In the genomic region with DNA sequence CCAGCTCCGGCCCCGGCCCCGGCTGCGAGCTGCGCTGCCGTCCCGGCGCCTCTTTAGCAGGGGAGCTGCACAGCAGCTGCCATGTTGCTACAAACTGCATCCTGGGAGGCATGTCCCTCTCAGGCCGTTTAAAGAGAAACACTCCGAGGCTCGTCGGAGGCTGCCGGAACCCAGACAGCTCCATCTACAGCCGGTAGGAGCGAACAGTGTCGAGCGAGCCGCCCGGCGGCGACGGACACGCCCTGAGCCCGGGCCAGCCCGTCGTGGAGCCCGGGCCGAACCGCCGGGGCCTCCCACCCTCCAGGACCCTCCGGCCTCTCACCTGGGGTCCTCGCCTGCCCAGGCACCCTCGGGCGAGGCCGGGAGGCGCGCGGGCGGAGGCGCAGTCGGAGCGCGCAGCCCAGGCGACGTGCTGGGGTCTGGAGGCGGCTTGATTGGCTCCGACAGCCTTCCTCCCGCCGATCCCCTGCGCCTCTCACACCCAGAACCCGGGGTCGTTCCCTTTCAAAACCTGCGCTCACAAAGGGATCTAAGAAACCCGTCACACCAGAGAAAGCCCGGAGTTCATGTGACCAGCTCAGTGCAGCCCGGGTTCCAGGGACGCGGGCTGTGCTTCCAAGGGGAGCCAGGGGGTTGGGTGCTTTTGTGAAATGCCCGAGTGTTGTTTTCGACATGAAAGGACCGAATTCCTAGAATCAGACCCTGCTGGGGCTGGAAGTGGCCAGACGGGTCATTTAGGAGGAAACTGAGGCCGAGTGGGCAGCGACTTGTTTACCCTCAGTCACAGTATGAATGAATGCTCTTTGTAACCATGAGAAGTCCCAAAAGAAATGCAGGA, we compare ENCODE assay signal across 1 cellular context.
TF ChIP-seq lines count a peak whose summit lies in the region.

A gene (minus strand): TSS at position 570 of the 838 bp plus-strand sequence. CDS start 5,040 bp downstream, outside the sequence.

TF ChIP-seq in HepG2, 621 proteins besides CTCF, POLR2A, EP300 and RAD21 (continued from another document and continues in another):
- TF ChIP-seq, protein P1, sequence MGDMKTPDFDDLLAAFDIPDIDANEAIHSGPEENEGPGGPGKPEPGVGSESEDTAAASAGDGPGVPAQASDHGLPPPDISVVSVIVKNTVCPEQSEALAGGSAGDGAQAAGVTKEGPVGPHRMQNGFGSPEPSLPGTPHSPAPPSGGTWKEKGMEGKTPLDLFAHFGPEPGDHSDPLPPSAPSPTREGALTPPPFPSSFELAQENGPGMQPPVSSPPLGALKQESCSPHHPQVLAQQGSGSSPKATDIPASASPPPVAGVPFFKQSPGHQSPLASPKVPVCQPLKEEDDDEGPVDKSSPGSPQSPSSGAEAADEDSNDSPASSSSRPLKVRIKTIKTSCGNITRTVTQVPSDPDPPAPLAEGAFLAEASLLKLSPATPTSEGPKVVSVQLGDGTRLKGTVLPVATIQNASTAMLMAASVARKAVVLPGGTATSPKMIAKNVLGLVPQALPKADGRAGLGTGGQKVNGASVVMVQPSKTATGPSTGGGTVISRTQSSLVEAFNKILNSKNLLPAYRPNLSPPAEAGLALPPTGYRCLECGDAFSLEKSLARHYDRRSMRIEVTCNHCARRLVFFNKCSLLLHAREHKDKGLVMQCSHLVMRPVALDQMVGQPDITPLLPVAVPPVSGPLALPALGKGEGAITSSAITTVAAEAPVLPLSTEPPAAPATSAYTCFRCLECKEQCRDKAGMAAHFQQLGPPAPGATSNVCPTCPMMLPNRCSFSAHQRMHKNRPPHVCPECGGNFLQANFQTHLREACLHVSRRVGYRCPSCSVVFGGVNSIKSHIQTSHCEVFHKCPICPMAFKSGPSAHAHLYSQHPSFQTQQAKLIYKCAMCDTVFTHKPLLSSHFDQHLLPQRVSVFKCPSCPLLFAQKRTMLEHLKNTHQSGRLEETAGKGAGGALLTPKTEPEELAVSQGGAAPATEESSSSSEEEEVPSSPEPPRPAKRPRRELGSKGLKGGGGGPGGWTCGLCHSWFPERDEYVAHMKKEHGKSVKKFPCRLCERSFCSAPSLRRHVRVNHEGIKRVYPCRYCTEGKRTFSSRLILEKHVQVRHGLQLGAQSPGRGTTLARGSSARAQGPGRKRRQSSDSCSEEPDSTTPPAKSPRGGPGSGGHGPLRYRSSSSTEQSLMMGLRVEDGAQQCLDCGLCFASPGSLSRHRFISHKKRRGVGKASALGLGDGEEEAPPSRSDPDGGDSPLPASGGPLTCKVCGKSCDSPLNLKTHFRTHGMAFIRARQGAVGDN (CRISPR knock-in tag; IDR thresholded peaks at IDR 0.05) = peak; percentile 78
- TF ChIP-seq, protein P2, sequence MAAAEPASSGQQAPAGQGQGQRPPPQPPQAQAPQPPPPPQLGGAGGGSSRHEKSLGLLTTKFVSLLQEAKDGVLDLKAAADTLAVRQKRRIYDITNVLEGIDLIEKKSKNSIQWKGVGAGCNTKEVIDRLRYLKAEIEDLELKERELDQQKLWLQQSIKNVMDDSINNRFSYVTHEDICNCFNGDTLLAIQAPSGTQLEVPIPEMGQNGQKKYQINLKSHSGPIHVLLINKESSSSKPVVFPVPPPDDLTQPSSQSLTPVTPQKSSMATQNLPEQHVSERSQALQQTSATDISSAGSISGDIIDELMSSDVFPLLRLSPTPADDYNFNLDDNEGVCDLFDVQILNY (CRISPR knock-in tag; conservative IDR thresholded peaks at IDR 0.05) = no peak
- peak; percentile 79; the same call in 1 of the 2 replicates for TF ChIP-seq YEATS4 (CRISPR knock-in tag; IDR thresholded peaks at IDR 0.05; ENCODE audit: borderline replicate concordance)
- TF ChIP-seq KLF6 (CRISPR knock-in tag; IDR thresholded peaks at IDR 0.05) = 0 out of 2 replicates have a peak, but pooled peaks have one; percentile 32
- TF ChIP-seq, protein P3, sequence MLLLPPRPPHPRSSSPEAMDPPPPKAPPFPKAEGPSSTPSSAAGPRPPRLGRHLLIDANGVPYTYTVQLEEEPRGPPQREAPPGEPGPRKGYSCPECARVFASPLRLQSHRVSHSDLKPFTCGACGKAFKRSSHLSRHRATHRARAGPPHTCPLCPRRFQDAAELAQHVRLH (CRISPR knock-in tag; IDR thresholded peaks at IDR 0.05; ENCODE audit: borderline replicate concordance, low read depth) = peak; percentile 39; the same call in 1 of the 2 replicates
- TF ChIP-seq SIX4 (CRISPR knock-in tag; IDR thresholded peaks at IDR 0.05) = no peak
- 0 out of 2 replicates have a peak, but pooled peaks have one; percentile 43 for TF ChIP-seq PAX8 (CRISPR knock-in tag; IDR thresholded peaks at IDR 0.05; ENCODE audit: borderline replicate concordance)
- TF ChIP-seq POLR2AphosphoS5 (IDR thresholded peaks at IDR 0.05; ENCODE audit: low read depth, low read length) = peak; percentile 42; the same call in 1 of the 2 replicates
- 0 out of 2 replicates have a peak, but pooled peaks have one; percentile 15 for TF ChIP-seq NCOA2 (CRISPR knock-in tag; IDR thresholded peaks at IDR 0.05)
- TF ChIP-seq, protein P4, sequence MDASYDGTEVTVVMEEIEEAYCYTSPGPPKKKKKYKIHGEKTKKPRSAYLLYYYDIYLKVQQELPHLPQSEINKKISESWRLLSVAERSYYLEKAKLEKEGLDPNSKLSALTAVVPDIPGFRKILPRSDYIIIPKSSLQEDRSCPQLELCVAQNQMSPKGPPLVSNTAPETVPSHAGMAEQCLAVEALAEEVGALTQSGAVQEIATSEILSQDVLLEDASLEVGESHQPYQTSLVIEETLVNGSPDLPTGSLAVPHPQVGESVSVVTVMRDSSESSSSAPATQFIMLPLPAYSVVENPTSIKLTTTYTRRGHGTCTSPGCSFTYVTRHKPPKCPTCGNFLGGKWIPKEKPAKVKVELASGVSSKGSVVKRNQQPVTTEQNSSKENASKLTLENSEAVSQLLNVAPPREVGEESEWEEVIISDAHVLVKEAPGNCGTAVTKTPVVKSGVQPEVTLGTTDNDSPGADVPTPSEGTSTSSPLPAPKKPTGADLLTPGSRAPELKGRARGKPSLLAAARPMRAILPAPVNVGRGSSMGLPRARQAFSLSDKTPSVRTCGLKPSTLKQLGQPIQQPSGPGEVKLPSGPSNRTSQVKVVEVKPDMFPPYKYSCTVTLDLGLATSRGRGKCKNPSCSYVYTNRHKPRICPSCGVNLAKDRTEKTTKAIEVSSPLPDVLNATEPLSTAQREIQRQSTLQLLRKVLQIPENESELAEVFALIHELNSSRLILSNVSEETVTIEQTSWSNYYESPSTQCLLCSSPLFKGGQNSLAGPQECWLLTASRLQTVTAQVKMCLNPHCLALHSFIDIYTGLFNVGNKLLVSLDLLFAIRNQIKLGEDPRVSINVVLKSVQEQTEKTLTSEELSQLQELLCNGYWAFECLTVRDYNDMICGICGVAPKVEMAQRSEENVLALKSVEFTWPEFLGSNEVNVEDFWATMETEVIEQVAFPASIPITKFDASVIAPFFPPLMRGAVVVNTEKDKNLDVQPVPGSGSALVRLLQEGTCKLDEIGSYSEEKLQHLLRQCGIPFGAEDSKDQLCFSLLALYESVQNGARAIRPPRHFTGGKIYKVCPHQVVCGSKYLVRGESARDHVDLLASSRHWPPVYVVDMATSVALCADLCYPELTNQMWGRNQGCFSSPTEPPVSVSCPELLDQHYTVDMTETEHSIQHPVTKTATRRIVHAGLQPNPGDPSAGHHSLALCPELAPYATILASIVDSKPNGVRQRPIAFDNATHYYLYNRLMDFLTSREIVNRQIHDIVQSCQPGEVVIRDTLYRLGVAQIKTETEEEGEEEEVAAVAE (CRISPR knock-in tag; IDR thresholded peaks at IDR 0.05; ENCODE audit: borderline replicate concordance) = 0 out of 2 replicates have a peak, but pooled peaks have one; percentile 19
- TF ChIP-seq, protein P5, sequence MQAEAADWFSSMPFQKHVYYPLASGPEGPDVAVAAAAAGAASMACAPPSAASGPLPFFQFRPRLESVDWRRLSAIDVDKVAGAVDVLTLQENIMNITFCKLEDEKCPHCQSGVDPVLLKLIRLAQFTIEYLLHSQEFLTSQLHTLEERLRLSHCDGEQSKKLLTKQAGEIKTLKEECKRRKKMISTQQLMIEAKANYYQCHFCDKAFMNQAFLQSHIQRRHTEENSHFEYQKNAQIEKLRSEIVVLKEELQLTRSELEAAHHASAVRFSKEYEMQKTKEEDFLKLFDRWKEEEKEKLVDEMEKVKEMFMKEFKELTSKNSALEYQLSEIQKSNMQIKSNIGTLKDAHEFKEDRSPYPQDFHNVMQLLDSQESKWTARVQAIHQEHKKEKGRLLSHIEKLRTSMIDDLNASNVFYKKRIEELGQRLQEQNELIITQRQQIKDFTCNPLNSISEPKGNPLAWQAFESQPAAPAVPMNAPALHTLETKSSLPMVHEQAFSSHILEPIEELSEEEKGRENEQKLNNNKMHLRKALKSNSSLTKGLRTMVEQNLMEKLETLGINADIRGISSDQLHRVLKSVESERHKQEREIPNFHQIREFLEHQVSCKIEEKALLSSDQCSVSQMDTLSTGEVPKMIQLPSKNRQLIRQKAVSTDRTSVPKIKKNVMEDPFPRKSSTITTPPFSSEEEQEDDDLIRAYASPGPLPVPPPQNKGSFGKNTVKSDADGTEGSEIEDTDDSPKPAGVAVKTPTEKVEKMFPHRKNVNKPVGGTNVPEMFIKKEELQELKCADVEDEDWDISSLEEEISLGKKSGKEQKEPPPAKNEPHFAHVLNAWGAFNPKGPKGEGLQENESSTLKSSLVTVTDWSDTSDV (CRISPR knock-in tag; IDR thresholded peaks at IDR 0.05) = 0 out of 2 replicates have a peak, but pooled peaks have one; percentile 39
- TF ChIP-seq, protein P6, sequence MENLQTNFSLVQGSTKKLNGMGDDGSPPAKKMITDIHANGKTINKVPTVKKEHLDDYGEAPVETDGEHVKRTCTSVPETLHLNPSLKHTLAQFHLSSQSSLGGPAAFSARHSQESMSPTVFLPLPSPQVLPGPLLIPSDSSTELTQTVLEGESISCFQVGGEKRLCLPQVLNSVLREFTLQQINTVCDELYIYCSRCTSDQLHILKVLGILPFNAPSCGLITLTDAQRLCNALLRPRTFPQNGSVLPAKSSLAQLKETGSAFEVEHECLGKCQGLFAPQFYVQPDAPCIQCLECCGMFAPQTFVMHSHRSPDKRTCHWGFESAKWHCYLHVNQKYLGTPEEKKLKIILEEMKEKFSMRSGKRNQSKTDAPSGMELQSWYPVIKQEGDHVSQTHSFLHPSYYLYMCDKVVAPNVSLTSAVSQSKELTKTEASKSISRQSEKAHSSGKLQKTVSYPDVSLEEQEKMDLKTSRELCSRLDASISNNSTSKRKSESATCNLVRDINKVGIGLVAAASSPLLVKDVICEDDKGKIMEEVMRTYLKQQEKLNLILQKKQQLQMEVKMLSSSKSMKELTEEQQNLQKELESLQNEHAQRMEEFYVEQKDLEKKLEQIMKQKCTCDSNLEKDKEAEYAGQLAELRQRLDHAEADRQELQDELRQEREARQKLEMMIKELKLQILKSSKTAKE (CRISPR knock-in tag; IDR thresholded peaks at IDR 0.05; ENCODE audit: borderline replicate concordance) = no peak
- TF ChIP-seq RBFOX2 (IDR thresholded peaks at IDR 0.05; ENCODE audit: low read depth, low read length) = peak; percentile 84
- TF ChIP-seq ZNF160 (CRISPR knock-in tag; IDR thresholded peaks at IDR 0.05) = no peak
- TF ChIP-seq, protein P7, sequence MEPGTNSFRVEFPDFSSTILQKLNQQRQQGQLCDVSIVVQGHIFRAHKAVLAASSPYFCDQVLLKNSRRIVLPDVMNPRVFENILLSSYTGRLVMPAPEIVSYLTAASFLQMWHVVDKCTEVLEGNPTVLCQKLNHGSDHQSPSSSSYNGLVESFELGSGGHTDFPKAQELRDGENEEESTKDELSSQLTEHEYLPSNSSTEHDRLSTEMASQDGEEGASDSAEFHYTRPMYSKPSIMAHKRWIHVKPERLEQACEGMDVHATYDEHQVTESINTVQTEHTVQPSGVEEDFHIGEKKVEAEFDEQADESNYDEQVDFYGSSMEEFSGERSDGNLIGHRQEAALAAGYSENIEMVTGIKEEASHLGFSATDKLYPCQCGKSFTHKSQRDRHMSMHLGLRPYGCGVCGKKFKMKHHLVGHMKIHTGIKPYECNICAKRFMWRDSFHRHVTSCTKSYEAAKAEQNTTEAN (CRISPR knock-in tag; conservative IDR thresholded peaks at IDR 0.05) = 0 out of 2 replicates have a peak, but pooled peaks have one; percentile 18
- TF ChIP-seq, protein P8, sequence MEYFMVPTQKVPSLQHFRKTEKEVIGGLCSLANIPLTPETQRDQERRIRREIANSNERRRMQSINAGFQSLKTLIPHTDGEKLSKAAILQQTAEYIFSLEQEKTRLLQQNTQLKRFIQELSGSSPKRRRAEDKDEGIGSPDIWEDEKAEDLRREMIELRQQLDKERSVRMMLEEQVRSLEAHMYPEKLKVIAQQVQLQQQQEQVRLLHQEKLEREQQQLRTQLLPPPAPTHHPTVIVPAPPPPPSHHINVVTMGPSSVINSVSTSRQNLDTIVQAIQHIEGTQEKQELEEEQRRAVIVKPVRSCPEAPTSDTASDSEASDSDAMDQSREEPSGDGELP (IDR thresholded peaks at IDR 0.05; ENCODE audit: borderline replicate concordance, low read depth) = peak; percentile 19; the same call in 1 of the 2 replicates
- TF ChIP-seq MYC (CRISPR knock-in tag; IDR thresholded peaks at IDR 0.05; ENCODE audit: borderline replicate concordance) = no peak
- TF ChIP-seq NR2C2 (CRISPR knock-in tag; IDR thresholded peaks at IDR 0.05; ENCODE audit: borderline replicate concordance) = peak; percentile 56; the same call in 1 of the 2 replicates
- TF ChIP-seq RXRB (CRISPR knock-in tag; IDR thresholded peaks at IDR 0.05; ENCODE audit: borderline replicate concordance) = no peak
- TF ChIP-seq, protein P9, sequence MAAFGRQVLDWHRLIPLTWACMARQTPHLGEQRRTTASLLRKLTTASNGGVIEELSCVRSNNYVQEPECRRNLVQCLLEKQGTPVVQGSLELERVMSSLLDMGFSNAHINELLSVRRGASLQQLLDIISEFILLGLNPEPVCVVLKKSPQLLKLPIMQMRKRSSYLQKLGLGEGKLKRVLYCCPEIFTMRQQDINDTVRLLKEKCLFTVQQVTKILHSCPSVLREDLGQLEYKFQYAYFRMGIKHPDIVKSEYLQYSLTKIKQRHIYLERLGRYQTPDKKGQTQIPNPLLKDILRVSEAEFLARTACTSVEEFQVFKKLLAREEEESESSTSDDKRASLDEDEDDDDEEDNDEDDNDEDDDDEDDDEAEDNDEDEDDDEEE (CRISPR knock-in tag; IDR thresholded peaks at IDR 0.05) = no peak
- TF ChIP-seq CHD4 (IDR thresholded peaks at IDR 0.05; ENCODE audit: borderline replicate concordance, low read length) = 0 out of 2 replicates have a peak, but pooled peaks have one; percentile 24
- TF ChIP-seq RFXANK (CRISPR knock-in tag; IDR thresholded peaks at IDR 0.05) = no peak
- TF ChIP-seq ZNF260 (CRISPR knock-in tag; IDR thresholded peaks at IDR 0.05; ENCODE audit: borderline replicate concordance, low read depth) = no peak
- TF ChIP-seq, protein P10, sequence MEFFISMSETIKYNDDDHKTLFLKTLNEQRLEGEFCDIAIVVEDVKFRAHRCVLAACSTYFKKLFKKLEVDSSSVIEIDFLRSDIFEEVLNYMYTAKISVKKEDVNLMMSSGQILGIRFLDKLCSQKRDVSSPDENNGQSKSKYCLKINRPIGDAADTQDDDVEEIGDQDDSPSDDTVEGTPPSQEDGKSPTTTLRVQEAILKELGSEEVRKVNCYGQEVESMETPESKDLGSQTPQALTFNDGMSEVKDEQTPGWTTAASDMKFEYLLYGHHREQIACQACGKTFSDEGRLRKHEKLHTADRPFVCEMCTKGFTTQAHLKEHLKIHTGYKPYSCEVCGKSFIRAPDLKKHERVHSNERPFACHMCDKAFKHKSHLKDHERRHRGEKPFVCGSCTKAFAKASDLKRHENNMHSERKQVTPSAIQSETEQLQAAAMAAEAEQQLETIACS (CRISPR knock-in tag; IDR thresholded peaks at IDR 0.05) = peak; percentile 71
- peak; percentile 84 for TF ChIP-seq KMT2A (CRISPR knock-in tag; IDR thresholded peaks at IDR 0.05)
